In genomic region chr15:26357653-26358052, GRCh38 we compare ENCODE assay signal across 9 cellular contexts.
"Had no signal": no experiment of that assay in that cellular context is flagged by ENCODE, and none has a peak within 500 bp of the region (broad histone marks: within the 10 kb centered on the region; RNA-seq: fewer than 3 reads in every experiment).

No MANE protein-coding gene starts in this region.

- H3K36me3 ChIP-seq: HAP-1 had no signal

- H3K4me2 ChIP-seq: GM23338 had no signal

- H3K4me3 ChIP-seq: GM23248, GM23338, HAP-1 had no signal

- H3K27ac ChIP-seq: GM23248 had no signal

- H3K9ac ChIP-seq: GM23248 had no signal

- DNase-seq: GM23248, GOT3, H7, H9, HCEC 1CT, HFFc6 had no signal

- H3K9me3 ChIP-seq: HAP-1 had no signal

- ATAC-seq: GM23338, HCT116 had no signal

- H2AFZ ChIP-seq: GM23248, GM23338 had no signal
